33 cellular contexts compared by ENCODE assay signal in the genomic region with DNA sequence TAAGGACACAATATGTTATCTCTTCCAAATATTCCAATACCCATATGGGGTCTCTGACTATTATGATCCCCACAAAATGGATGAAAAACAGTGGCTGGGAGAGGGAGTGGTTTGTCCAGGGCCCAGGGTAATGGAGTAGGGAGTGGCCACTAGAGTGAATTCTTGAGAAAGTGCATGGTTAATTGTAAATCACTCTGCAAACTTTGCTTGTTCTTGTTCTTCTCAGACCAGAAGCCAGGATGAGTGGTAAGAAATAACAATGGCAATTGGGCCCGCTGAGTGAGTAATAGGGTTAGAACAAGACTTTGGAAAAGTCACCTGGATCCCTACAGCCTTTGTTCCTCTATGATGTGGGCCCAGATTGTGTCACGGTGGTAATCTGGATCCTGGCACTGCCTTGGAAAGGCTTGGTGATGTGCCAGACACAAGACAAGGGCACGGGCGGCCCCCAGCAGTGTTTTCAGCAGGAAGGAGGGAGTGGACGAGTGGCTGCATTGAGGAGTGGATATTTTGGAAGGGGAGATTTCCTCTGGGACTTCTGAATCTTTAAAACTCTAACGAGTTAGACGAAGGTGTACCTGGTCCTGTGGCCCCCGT. TPM values are rescaled to one million over a fixed set of nuclear protein-coding genes. Genes with fewer than 3 reads are reported as not detected.
"Had no signal": no experiment of that assay in that cellular context is flagged by ENCODE, and none has a peak within 500 bp of the region (broad histone marks: within the 10 kb centered on the region; RNA-seq: fewer than 3 reads in every experiment).

No MANE protein-coding gene starts in this region.

- H3K9me3 ChIP-seq: colonic mucosa, esophagus muscularis mucosa, gastrocnemius medialis, heart left ventricle had no signal

- FAIRE-seq: astrocyte, endometrium, endothelial cell of umbilical vein had no signal

- DNase-seq: activated CD4-positive, alpha-beta memory T cell treated with anti-CD3 and anti-CD28 coated beads, Interleukin-2, amount 10 ng/mL, durations not matched to agents 7 days and 5 days; activated CD4-positive, alpha-beta T cell treated with anti-CD3 and anti-CD28 coated beads for 36 hours; activated CD4-positive, alpha-beta T cell treated with anti-CD3 and anti-CD28 coated beads, Interleukin-2, amount 10 ng/mL, durations not matched to agents 7 days and 5 days; activated CD4-positive, alpha-beta T cell treated with anti-CD3 and anti-CD28 coated beads, Interleukin-2, amount 50 U/mL, for 4 hours; activated CD4-positive, CD25-positive, alpha-beta regulatory T cell; activated CD4-positive, CD25-positive, alpha-beta regulatory T cell treated with anti-CD3 and anti-CD28 coated beads, Interleukin-2, amount 50 U/mL, for 72 hours; activated CD8-positive, alpha-beta memory T cell treated with anti-CD3 and anti-CD28 coated beads, Interleukin-2, amount 50 U/mL, for 48 hours; activated effector memory CD4-positive, alpha-beta T cell treated with Interleukin-2 at 50 U/mL for 16 hours; activated gamma-delta T cell treated with Interleukin-2 at 50 U/mL for 16 hours; activated naive CD4-positive, alpha-beta T cell treated with anti-CD3 and anti-CD28 coated beads, Interleukin-2, amount 50 U/mL, for 16 hours; activated naive CD4-positive, alpha-beta T cell treated with Interleukin-2 at 50 U/mL for 16 hours; activated T-cell treated with anti-CD3 and anti-CD28 coated beads for 4 hours; activated T-cell treated with anti-CD3 and anti-CD28 coated beads, Interleukin-2, amount 50 U/mL, for 24 hours; amniotic stem cell; anterior cingulate cortex; central memory CD4-positive, alpha-beta T cell; cerebellar nuclear complex; colonic mucosa; effector CD8-positive, alpha-beta T cell; erythroblast; foreskin keratinocyte; gastrocnemius medialis; glutamatergic neuron; heart left ventricle; T-helper 1 cell; T-helper 17 cell had no signal

- H3K27ac ChIP-seq: cardiac muscle cell, colonic mucosa, esophagus muscularis mucosa, foreskin keratinocyte, gastrocnemius medialis, heart left ventricle had no signal

- H3K36me3 ChIP-seq: cardiac muscle cell, colonic mucosa, esophagus muscularis mucosa, gastrocnemius medialis, heart left ventricle had no signal

- H3K4me1 ChIP-seq: colonic mucosa, esophagus muscularis mucosa, foreskin keratinocyte, gastrocnemius medialis, heart left ventricle had no signal

- ATAC-seq: activated CD4-positive, alpha-beta T cell treated with anti-CD3 and anti-CD28 coated beads for 36 hours; activated T-helper 17 cell treated with anti-CD3 and anti-CD28 coated beads, Interleukin-2, amount 50 U/mL, for 72 hours; foreskin keratinocyte; gastrocnemius medialis; heart left ventricle; T-helper 17 cell had no signal

- H3K4me3 ChIP-seq: cardiac muscle cell, colonic mucosa, esophagus muscularis mucosa, gastrocnemius medialis, heart left ventricle had no signal

- H3K27me3 ChIP-seq: cardiac muscle cell, colonic mucosa, foreskin keratinocyte, gastrocnemius medialis had no signal

RNA-seq across cellular contexts. Expression of a gene that starts 18.2 kb away (rescaled TPM):
- total RNA-seq: activated CD4-positive, alpha-beta memory T cell treated with anti-CD3 and anti-CD28 coated beads, Interleukin-2, amount 10 ng/mL, durations not matched to agents 7 days and 5 days; activated CD4-positive, alpha-beta T cell treated with anti-CD3 and anti-CD28 coated beads for 36 hours; activated CD4-positive, alpha-beta T cell treated with anti-CD3 and anti-CD28 coated beads, Interleukin-2, amount 10 ng/mL, durations not matched to agents 7 days and 5 days; activated T-helper 17 cell treated with anti-CD3 and anti-CD28 coated beads, Interleukin-2, amount 50 U/mL, for 72 hours; dermis microvascular lymphatic vessel endothelial cell; endothelial cell of umbilical vein; foreskin keratinocyte; T-helper 17 cell had no signal
- polyA plus RNA-seq: endothelial cell of umbilical vein had no signal
